ENCODE assay signal across 13 cellular contexts in genomic region chr18:59041819-59042476, GRCh38.
A peak's percentile ranks its signal among the peaks of the same experiment; 100 is the strongest.
DNase-seq lines count a peak whose midpoint lies in the region; ATAC-seq and TF ChIP-seq lines count a peak whose summit lies in the region.
"Had no signal": no experiment of that assay in that cellular context is flagged by ENCODE, and none has a peak within 500 bp of the region (broad histone marks: within the 10 kb centered on the region; RNA-seq: fewer than 3 reads in every experiment).

No MANE protein-coding gene starts in this region.

- peak; percentile 43; the same call in 2 of the 3 replicates for ATAC-seq in GM23338
- ATAC-seq in HG03108 (IDR thresholded peaks at IDR 0.05; ENCODE audit: unreplicated experiment), result no peak
- ATAC-seq in left lobe of liver, result no peak

- H3K36me3 Mint-ChIP-seq in GM23338 (ENCODE audit: low read depth), result no peaks in the 10 kb centered on the region

- no peaks in the 10 kb centered on the region for H3K79me2 ChIP-seq in GM23338 (replicated peaks; ENCODE audit: insufficient read depth)

- no peaks in the 10 kb centered on the region for H3F3A ChIP-seq in GM23338 (replicated peaks; ENCODE audit: low read depth)

- DNase-seq in GM23338 (ENCODE audit: low spot score), result no peak
- DNase-seq in cerebellum (ENCODE audit: low spot score), result peak; percentile 56
- DNase-seq in left kidney (ENCODE audit: low read depth, low spot score), result peak; percentile 88
- no peak for DNase-seq in activated T-cell treated with anti-CD3 and anti-CD28 coated beads, Interleukin-2, amount 50 U/mL, for 1 hour
- no peak for DNase-seq in activated effector memory CD4-positive, alpha-beta T cell treated with anti-CD3 and anti-CD28 coated beads, Interleukin-2, amount 50 U/mL, for 16 hours
- no peak for DNase-seq in left lobe of liver (ENCODE audit: low spot score)
- DNase-seq: activated B cell treated with CpG ODN at 0.5 μM for 24 hours; adrenal gland; DMS79 treated with DMSO at 0.1 percent for 48 hours; effector memory CD4-positive, alpha-beta T cell had no signal

- H3K4me2 ChIP-seq in GM23338, result no peak overlapping the region

- H3K9me3 ChIP-seq in skeletal muscle tissue (ENCODE audit: control insufficient read depth in 3 of 3, low read length in 3 of 3), result no peaks in the 10 kb centered on the region
- H3K9me3 ChIP-seq: adrenal gland had no signal

- no peak overlapping the region for H3K9ac ChIP-seq in skeletal muscle tissue (ENCODE audit: low read depth in 1 of 3, low read length in 3 of 3)

- H3K4me3 Mint-ChIP-seq in GM23338, result no peak overlapping the region
- H3K4me3 Mint-ChIP-seq: activated B cell treated with CpG ODN at 0.5 μM for 24 hours, B cell had no signal

- H4K20me1 ChIP-seq in GM23338 (replicated peaks; ENCODE audit: insufficient read depth), result no peaks in the 10 kb centered on the region

- peak overlapping the region; percentile 88 for H2AFZ ChIP-seq in GM23338

- H3K4me1 ChIP-seq in GM23338 (ENCODE audit: insufficient read depth) (no peaks in the 10 kb centered on the region), skeletal muscle tissue (ENCODE audit: control insufficient read depth in 3 of 3, insufficient read depth in 3 of 3, low read length in 3 of 3) (peaks cover 5 to 8% (median 5%) of the 10 kb centered on the region in 3 donors)

- H3K27me3 ChIP-seq in GM23338 (ENCODE audit: insufficient read depth) (no peaks in the 10 kb centered on the region), skeletal muscle tissue (ENCODE audit: control insufficient read depth in 3 of 3, insufficient read depth in 3 of 3, low read length in 3 of 3) (no peaks in the 10 kb centered on the region)
- H3K27me3 ChIP-seq: adrenal gland had no signal

- no peak overlapping the region for H3K4me3 ChIP-seq in GM23338
- H3K4me3 ChIP-seq in skeletal muscle tissue (ENCODE audit: low read length in 3 of 3), result no peak overlapping the region
- H3K4me3 ChIP-seq: adrenal gland had no signal

- no peaks in the 10 kb centered on the region for H3K9me2 ChIP-seq in GM23338 (ENCODE audit: insufficient read depth)

- no peaks in the 10 kb centered on the region for H3K36me3 ChIP-seq in GM23338 (ENCODE audit: insufficient read depth)
- H3K36me3 ChIP-seq in skeletal muscle tissue (ENCODE audit: control insufficient read depth in 3 of 3, insufficient read depth in 3 of 3, low read length in 3 of 3), result no peaks in the 10 kb centered on the region
- H3K36me3 ChIP-seq: adrenal gland had no signal

- peaks cover 2% of the 10 kb centered on the region for H3K27me3 Mint-ChIP-seq in GM23338 (ENCODE audit: insufficient read depth, low read depth, poor library complexity)
- H3K27me3 Mint-ChIP-seq: activated B cell treated with CpG ODN at 0.5 μM for 24 hours, B cell had no signal

- no peaks in the 10 kb centered on the region for H3K9me3 Mint-ChIP-seq in GM23338
- H3K9me3 Mint-ChIP-seq: activated B cell treated with CpG ODN at 0.5 μM for 24 hours had no signal

- no peak overlapping the region for H3K27ac Mint-ChIP-seq in GM23338
- H3K27ac Mint-ChIP-seq: activated B cell treated with CpG ODN at 0.5 μM for 24 hours, B cell had no signal

- TF ChIP-seq CTCF in GM23338 (conservative IDR thresholded peaks at IDR 0.05; ENCODE audit: low read depth in 2 of 2), result no peak

- H3K27ac ChIP-seq in GM23338 (ENCODE audit: low read depth), result no peak overlapping the region
- H3K27ac ChIP-seq in skeletal muscle tissue (ENCODE audit: low read depth, low read length), result peak overlapping the region; percentile 23

- peaks cover 5% of the 10 kb centered on the region for H3K4me1 Mint-ChIP-seq in GM23338
- H3K4me1 Mint-ChIP-seq: activated B cell treated with CpG ODN at 0.5 μM for 24 hours, B cell had no signal

TF ChIP-seq in GM23338, 12 proteins besides CTCF, POLR2A, EP300 and RAD21 (continues in another document):
- no peak for TF ChIP-seq EZH2phosphoT487 (IDR thresholded peaks at IDR 0.05; ENCODE audit: unreplicated experiment)
- TF ChIP-seq NANOG (IDR thresholded peaks at IDR 0.05; ENCODE audit: borderline replicate concordance), result no peak
- TF ChIP-seq ETS1 (IDR thresholded peaks at IDR 0.05), result no peak
- TF ChIP-seq POLR2AphosphoS5 (IDR thresholded peaks at IDR 0.05; ENCODE audit: low read depth), result no peak
- no peak for TF ChIP-seq STAT1 (IDR thresholded peaks at IDR 0.05; ENCODE audit: unreplicated experiment)
- TF ChIP-seq ZNF462 (CRISPR knock-in tag; IDR thresholded peaks at IDR 0.05), result no peak
- no peak for TF ChIP-seq CREB1 (CRISPR knock-in tag; IDR thresholded peaks at IDR 0.05; ENCODE audit: low read depth)
- no peak for TF ChIP-seq ZNF331 (CRISPR knock-in tag; IDR thresholded peaks at IDR 0.05; ENCODE audit: low read depth)

Comparison
In these comparisons a context has a peak if more than half of its experiments do, and no peak if none do; other contexts are left out.
1. DNase-seq: peak in cerebellum (single experiment) and left kidney (single experiment); none in GM23338 (single experiment), activated T-cell treated with anti-CD3 and anti-CD28 coated beads, Interleukin-2, amount 50 U/mL, for 1 hour (single experiment), activated effector memory CD4-positive, alpha-beta T cell treated with anti-CD3 and anti-CD28 coated beads, Interleukin-2, amount 50 U/mL, for 16 hours (single experiment) and left lobe of liver (single experiment).